Comparison of ENCODE assay signal across 1 cellular context in the genomic region with DNA sequence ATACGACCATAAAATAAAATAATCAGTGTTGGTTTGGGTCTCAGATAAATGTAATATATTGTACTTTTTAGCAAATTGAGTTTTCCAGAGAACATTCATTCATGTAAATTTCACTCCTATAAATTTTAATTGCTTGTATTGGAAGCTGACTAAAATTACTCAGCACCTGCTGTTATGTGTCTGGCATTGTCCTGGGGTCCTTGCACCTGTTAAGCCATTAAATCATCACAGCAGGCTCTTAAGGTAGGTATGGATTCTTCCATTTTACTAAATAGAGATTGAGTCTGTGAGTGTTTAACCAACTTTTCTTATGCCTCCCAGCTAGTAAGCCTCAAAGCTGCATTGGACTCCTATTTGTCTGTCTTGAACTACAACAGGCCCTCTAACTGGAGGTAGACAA.
TF ChIP-seq lines count a peak whose summit lies in the region.

No MANE protein-coding gene starts in this region.

TF ChIP-seq in liver, 16 proteins besides CTCF, POLR2A, EP300 and RAD21 (continued from another document):
- TF ChIP-seq, protein P1, sequence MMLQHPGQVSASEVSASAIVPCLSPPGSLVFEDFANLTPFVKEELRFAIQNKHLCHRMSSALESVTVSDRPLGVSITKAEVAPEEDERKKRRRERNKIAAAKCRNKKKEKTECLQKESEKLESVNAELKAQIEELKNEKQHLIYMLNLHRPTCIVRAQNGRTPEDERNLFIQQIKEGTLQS (IDR thresholded peaks at IDR 0.05): no peak
- TF ChIP-seq SP1 (IDR thresholded peaks at IDR 0.05): no peak
- TF ChIP-seq, protein P2, sequence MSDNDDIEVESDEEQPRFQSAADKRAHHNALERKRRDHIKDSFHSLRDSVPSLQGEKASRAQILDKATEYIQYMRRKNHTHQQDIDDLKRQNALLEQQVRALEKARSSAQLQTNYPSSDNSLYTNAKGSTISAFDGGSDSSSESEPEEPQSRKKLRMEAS (IDR thresholded peaks at IDR 0.05): no peak
